In the genomic region with DNA sequence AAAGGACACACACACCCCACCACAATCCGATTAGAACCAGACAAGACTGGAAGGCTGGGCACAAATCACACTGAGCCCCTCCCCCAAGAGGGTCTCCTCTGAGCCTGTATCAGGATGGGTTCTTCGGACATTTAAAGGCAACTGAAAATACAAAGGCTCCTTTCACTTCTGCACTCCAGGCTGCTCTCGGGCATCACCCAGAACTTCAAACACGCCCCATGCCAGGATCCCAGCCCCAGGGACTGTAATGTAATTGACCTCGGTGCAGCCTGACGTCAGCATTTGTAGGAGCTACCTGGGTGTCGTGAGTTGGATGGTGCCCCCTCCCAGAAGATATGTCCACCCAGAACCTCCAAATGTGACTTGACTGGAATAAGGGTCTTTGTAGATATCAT, we compare ENCODE assay signal across 23 cellular contexts.
A peak's percentile ranks its signal among the peaks of the same experiment; 100 is the strongest.
DNase-seq lines count a peak whose midpoint lies in the region; ATAC-seq, FAIRE-seq and TF ChIP-seq lines count a peak whose summit lies in the region.
"Had no signal": no experiment of that assay in that cellular context is flagged by ENCODE, and none has a peak within 500 bp of the region (broad histone marks: within the 10 kb centered on the region; RNA-seq: fewer than 3 reads in every experiment).

No MANE protein-coding gene starts in this region.

- BruUV-seq in A673 (replicated peaks; lab: Mats Ljungman, UMichigan), result no TSS peak

- H3K4me3 ChIP-seq in astrocyte (ENCODE audit: insufficient read depth, low read depth, low read length), result peak overlapping the region; percentile 21
- no peak overlapping the region for H3K4me3 ChIP-seq in A673 (ENCODE audit: low read depth, low read length, poor library complexity, severe bottlenecking)
- H3K4me3 ChIP-seq: A549, upper lobe of right lung had no signal

- no peak overlapping the region for H3K4me3 Mint-ChIP-seq in astrocyte (ENCODE audit: unreplicated experiment)
- H3K4me3 Mint-ChIP-seq in osteocyte (ENCODE audit: unreplicated experiment), result no peak overlapping the region
- H3K4me3 Mint-ChIP-seq: activated CD4-positive, alpha-beta memory T cell treated with anti-CD3 and anti-CD28 coated beads for 36 hours; mesothelial cell of epicardium; WTC11 had no signal

- H4K20me1 ChIP-seq in astrocyte (ENCODE audit: insufficient read depth, low read length), result no peaks in the 10 kb centered on the region

- DNase-seq in AG08396 (ENCODE audit: low spot score) (peak; percentile 41), astrocyte (ENCODE audit: low read depth) (no peak), left cardiac atrium (no peak), osteocyte (ENCODE audit: extremely low spot score, unreplicated experiment) (no peak), UCSD-AML1 (lab: John Stamatoyannopoulos, UW; ENCODE audit: unreplicated experiment) (no peak), A673 (ENCODE audit: low spot score) (no peak), ureter (ENCODE audit: low spot score) (no peak)
- no peak for DNase-seq in activated effector memory CD4-positive, alpha-beta T cell treated with Interleukin-2 at 50 U/mL for 16 hours
- DNase-seq: activated CD4-positive, alpha-beta memory T cell treated with anti-CD3 and anti-CD28 coated beads for 36 hours; activated naive CD4-positive, alpha-beta T cell; DMS 273 treated with DMSO at 0.1 percent for 48 hours; GDM1; GOT3; kidney; NCI-H526; SHP77 treated with DMSO at 0.1 percent for 48 hours; stimulated activated naive CD4-positive, alpha-beta T cell treated with Interleukin-2 at 50 U/mL for 16 hours; upper lobe of right lung had no signal

- H3K9me3 ChIP-seq in astrocyte (ENCODE audit: insufficient read depth, low read depth, low read length) (peaks cover 4% of the 10 kb centered on the region), A673 (ENCODE audit: low read depth, low read length, poor library complexity, severe bottlenecking) (no peaks in the 10 kb centered on the region)
- H3K9me3 ChIP-seq: A549, neutrophil, upper lobe of right lung had no signal

- H3K36me3 Mint-ChIP-seq in astrocyte (ENCODE audit: low read depth, unreplicated experiment) (peaks cover 6% of the 10 kb centered on the region), osteocyte (ENCODE audit: unreplicated experiment) (peaks cover 2% of the 10 kb centered on the region)
- H3K36me3 Mint-ChIP-seq: activated CD4-positive, alpha-beta memory T cell treated with anti-CD3 and anti-CD28 coated beads for 36 hours; mesothelial cell of epicardium had no signal

- no peaks in the 10 kb centered on the region for H3K79me2 ChIP-seq in astrocyte (ENCODE audit: insufficient read depth, low read length)

- no peaks in the 10 kb centered on the region for H3K4me1 Mint-ChIP-seq in astrocyte (ENCODE audit: low read depth, unreplicated experiment)
- H3K4me1 Mint-ChIP-seq in osteocyte (ENCODE audit: unreplicated experiment), result peaks cover 28% of the 10 kb centered on the region

- peaks cover 18% of the 10 kb centered on the region for H3K27me3 ChIP-seq in astrocyte (ENCODE audit: insufficient read depth, low read length)
- H3K27me3 ChIP-seq in A673 (replicated peaks; ENCODE audit: insufficient read depth, low read depth, low read length, poor library complexity), result no peaks in the 10 kb centered on the region
- H3K27me3 ChIP-seq: neutrophil, upper lobe of right lung had no signal

- no peak for TF ChIP-seq CTCF in astrocyte (IDR thresholded peaks at IDR 0.05; ENCODE audit: insufficient read depth, low read depth, low read length)
- TF ChIP-seq CTCF in osteocyte (IDR thresholded peaks at IDR 0.05), result no peak
- no peak for TF ChIP-seq CTCF in A673 (conservative IDR thresholded peaks at IDR 0.05; ENCODE audit: low read depth, low read length)

- H3K9me3 Mint-ChIP-seq in astrocyte (ENCODE audit: unreplicated experiment) (peaks cover 3% of the 10 kb centered on the region), osteocyte (ENCODE audit: unreplicated experiment) (no peaks in the 10 kb centered on the region)
- H3K9me3 Mint-ChIP-seq: activated CD4-positive, alpha-beta memory T cell treated with anti-CD3 and anti-CD28 coated beads for 36 hours had no signal

- H2AFZ ChIP-seq in astrocyte (ENCODE audit: low read depth, low read length), result peak overlapping the region; percentile 43

- intact Hi-C loops in left cardiac atrium (cut with DNase I) (loop anchor here in 1 of 2 donors (5.0 kb wide), 1 partner anchor 176 kb away; no protein-coding TSS in a partner anchor), A673 (cut with micrococcal nuclease; ENCODE audit: unreplicated experiment) (no loop called here)

- FAIRE-seq in astrocyte (lab: Jason Lieb, UNC), result no peak
- FAIRE-seq: A549, kidney had no signal

- H3K27ac Mint-ChIP-seq in astrocyte (ENCODE audit: unreplicated experiment) (no peak overlapping the region), osteocyte (ENCODE audit: unreplicated experiment) (peak overlapping the region; percentile 23)
- H3K27ac Mint-ChIP-seq: activated CD4-positive, alpha-beta memory T cell treated with anti-CD3 and anti-CD28 coated beads for 36 hours; mesothelial cell of epicardium; WTC11 had no signal

- H3K36me3 ChIP-seq in astrocyte (ENCODE audit: insufficient read depth, low read length) (no peaks in the 10 kb centered on the region), A673 (ENCODE audit: insufficient read depth, low read length, poor library complexity, severe bottlenecking) (no peaks in the 10 kb centered on the region)
- H3K36me3 ChIP-seq: neutrophil, upper lobe of right lung had no signal

- POLR2A ChIA-PET in A673 (lab: Charles Lee; ENCODE audit: low non-redundant PET), result no interaction called here

- H3K4me2 ChIP-seq in astrocyte (ENCODE audit: low read length), result peak overlapping the region; percentile 50
- H3K4me2 ChIP-seq: A549 had no signal

- H3K4me1 ChIP-seq in astrocyte (ENCODE audit: insufficient read depth, low read length), result peaks cover 10% of the 10 kb centered on the region
- H3K4me1 ChIP-seq in A673 (ENCODE audit: insufficient read depth, low read length, poor library complexity, severe bottlenecking), result no peaks in the 10 kb centered on the region
- H3K4me1 ChIP-seq: A549 had no signal

- peak overlapping the region; percentile 31 for H3K9ac ChIP-seq in astrocyte (ENCODE audit: low read length)

- H3K27ac ChIP-seq in astrocyte (ENCODE audit: low read depth, low read length) (no peak overlapping the region), A673 (ENCODE audit: low read depth, low read length, poor library complexity, severe bottlenecking) (no peak overlapping the region)
- H3K27ac ChIP-seq: A549, C4-2B, neutrophil, upper lobe of right lung had no signal

- CTCF ChIA-PET in A673 (lab: Charles Lee), result no interaction called here

- ATAC-seq in left cardiac atrium, result peak; percentile 1 to 24
- ATAC-seq: upper lobe of right lung, WTC11 had no signal

- H3K27me3 Mint-ChIP-seq in astrocyte (ENCODE audit: low read depth, unreplicated experiment) (peaks cover 30% of the 10 kb centered on the region), osteocyte (ENCODE audit: unreplicated experiment) (peaks cover under 1% of the 10 kb centered on the region)
- H3K27me3 Mint-ChIP-seq: activated CD4-positive, alpha-beta memory T cell treated with anti-CD3 and anti-CD28 coated beads for 36 hours had no signal
